ENCODE assay signal across 10 cellular contexts in genomic region chr17:41417576-41418015, GRCh38. TPM values are rescaled to one million over a fixed set of nuclear protein-coding genes. Genes with fewer than 3 reads are reported as not detected.
DNase-seq lines count a peak whose midpoint lies in the region; ATAC-seq, FAIRE-seq and TF ChIP-seq lines count a peak whose summit lies in the region.
"Had no signal": no experiment of that assay in that cellular context is flagged by ENCODE, and none has a peak within 500 bp of the region (broad histone marks: within the 10 kb centered on the region; RNA-seq: fewer than 3 reads in every experiment).

No MANE protein-coding gene starts in this region.

- no peaks in the 10 kb centered on the region for H3K36me3 Mint-ChIP-seq in MCF 10A (ENCODE audit: insufficient read depth, unreplicated experiment)

- no peak overlapping the region for H3K27ac Mint-ChIP-seq in MCF 10A (ENCODE audit: low read depth, unreplicated experiment)
- H3K27ac Mint-ChIP-seq: activated CD4-positive, alpha-beta T cell treated with anti-CD3 and anti-CD28 coated beads for 36 hours had no signal

- POLR2A ChIA-PET in MCF 10A (lab: Yijun Ruan, JAX): interaction anchor here (0.6 to 1.6 kb wide), 5 partner anchors 12 to 79 kb away, joined by 3 to 5 read pairs (median 3); no protein-coding TSS in a partner anchor

- FAIRE-seq in HTR-8/SVneo (lab: Jason Lieb, UNC): peak; percentile 42

- H3K4me3 Mint-ChIP-seq in MCF 10A (ENCODE audit: unreplicated experiment): no peak overlapping the region
- H3K4me3 Mint-ChIP-seq: activated CD4-positive, alpha-beta T cell treated with anti-CD3 and anti-CD28 coated beads for 36 hours had no signal

- peaks cover 32% of the 10 kb centered on the region for H3K4me1 Mint-ChIP-seq in MCF 10A (ENCODE audit: insufficient read depth, unreplicated experiment)
- H3K4me1 Mint-ChIP-seq: activated CD4-positive, alpha-beta T cell treated with anti-CD3 and anti-CD28 coated beads for 36 hours had no signal

- intact Hi-C loops in MCF 10A (cut with micrococcal nuclease): no loop called here
- intact Hi-C loops in mucosa of descending colon (cut with DNase I, micrococcal nuclease): no loop called here

- peak; percentile 46 for ATAC-seq in mucosa of descending colon
- ATAC-seq in GM18502 (IDR thresholded peaks at IDR 0.05; ENCODE audit: poor library complexity, unreplicated experiment): no peak
- ATAC-seq: activated CD4-positive, alpha-beta T cell treated with anti-CD3 and anti-CD28 coated beads for 36 hours had no signal

- no peaks in the 10 kb centered on the region for H3K4me1 ChIP-seq in mucosa of descending colon (ENCODE audit: low read depth)

- DNase-seq in ELR (ENCODE audit: low read depth): peak; percentile 28
- DNase-seq in HTR-8/SVneo (ENCODE audit: insufficient read length, low spot score): no peak
- DNase-seq in MCF 10A (ENCODE audit: unreplicated experiment): peak; percentile 34
- peak in 1 of 3 donors; percentile 14 for DNase-seq in mucosa of descending colon
- no peak for DNase-seq in UCSD-AML1 (lab: John Stamatoyannopoulos, UW; ENCODE audit: unreplicated experiment)
- no peak for DNase-seq in cerebellar nuclear complex (lab: John Stamatoyannopoulos, UW)
- DNase-seq: activated CD4-positive, alpha-beta T cell treated with anti-CD3 and anti-CD28 coated beads for 36 hours; effector CD8-positive, alpha-beta T cell had no signal

- CTCF ChIA-PET in MCF 10A (lab: Yijun Ruan, JAX): interaction anchor here (0.6 to 1.0 kb wide), 4 partner anchors 10 to 87 kb away, joined by 3 to 4 read pairs (median 3); no protein-coding TSS in a partner anchor

- no peaks in the 10 kb centered on the region for H3K27me3 Mint-ChIP-seq in MCF 10A (ENCODE audit: insufficient read depth, unreplicated experiment)
- H3K27me3 Mint-ChIP-seq: activated CD4-positive, alpha-beta T cell treated with anti-CD3 and anti-CD28 coated beads for 36 hours had no signal

- H3K36me3 ChIP-seq in mucosa of descending colon (ENCODE audit: low read depth): no peaks in the 10 kb centered on the region
- H3K36me3 ChIP-seq: thoracic aorta had no signal

- H3K9me3 Mint-ChIP-seq in MCF 10A (ENCODE audit: unreplicated experiment): no peaks in the 10 kb centered on the region

- no peaks in the 10 kb centered on the region for H3K9me3 ChIP-seq in mucosa of descending colon
- H3K9me3 ChIP-seq: thoracic aorta had no signal

- TF ChIP-seq CTCF in MCF 10A (IDR thresholded peaks at IDR 0.05; ENCODE audit: unreplicated experiment): peak; percentile 37
- no peak for TF ChIP-seq CTCF in mucosa of descending colon (IDR thresholded peaks at IDR 0.05)

- no TSS peak for BruUV-seq in MCF 10A (replicated peaks; lab: Mats Ljungman, UMichigan)

- H3K4me3 ChIP-seq in mucosa of descending colon: no peak overlapping the region
- H3K4me3 ChIP-seq: thoracic aorta had no signal

RNA-seq across cellular contexts. Expression of gene KRT37, which starts 6.8 kb away (rescaled TPM):
- total RNA-seq in MCF 10A (2022) (not detected in 2 replicates), mucosa of descending colon (not detected)
- total RNA-seq: activated CD4-positive, alpha-beta T cell treated with anti-CD3 and anti-CD28 coated beads for 36 hours; thoracic aorta had no signal

RNA-seq across cellular contexts. Expression of gene KRT31, which starts 20.2 kb away (rescaled TPM):
- total RNA-seq in MCF 10A (2022): not detected in 2 replicates
- total RNA-seq in mucosa of descending colon: not detected
- total RNA-seq: activated CD4-positive, alpha-beta T cell treated with anti-CD3 and anti-CD28 coated beads for 36 hours; thoracic aorta had no signal

RNA-seq across cellular contexts. Expression of gene KRT38, which starts 23.2 kb away (rescaled TPM):
- total RNA-seq in MCF 10A (2022) (not detected in 2 replicates), mucosa of descending colon (not detected)
- total RNA-seq: activated CD4-positive, alpha-beta T cell treated with anti-CD3 and anti-CD28 coated beads for 36 hours; thoracic aorta had no signal

RNA-seq across cellular contexts. Expression of gene KRT34, which starts 35.5 kb away (rescaled TPM):
- total RNA-seq in MCF 10A (2022) (0.40 and 0.42 TPM in 2 replicates), mucosa of descending colon (not detected)
- total RNA-seq: activated CD4-positive, alpha-beta T cell treated with anti-CD3 and anti-CD28 coated beads for 36 hours; thoracic aorta had no signal

RNA-seq across cellular contexts. Expression of gene KRT33B, which starts 48.0 kb away (rescaled TPM):
- total RNA-seq in MCF 10A (2022) (not detected in 2 replicates), mucosa of descending colon (not detected)
- total RNA-seq: activated CD4-positive, alpha-beta T cell treated with anti-CD3 and anti-CD28 coated beads for 36 hours; thoracic aorta had no signal

Comparison
In these comparisons a context has a peak if more than half of its experiments do, and no peak if none do; other contexts are left out.
1. DNase-seq: peak in ELR (single experiment) and MCF 10A (single experiment); none in HTR-8/SVneo (single experiment), UCSD-AML1 (single experiment) and cerebellar nuclear complex (0 of 2).